In genomic region chr10:120456143-120456625, GRCh38 we compare ENCODE assay signal across 8 cellular contexts. TPM values are rescaled to one million over a fixed set of nuclear protein-coding genes. Genes with fewer than 3 reads are reported as not detected.
A peak's percentile ranks its signal among the peaks of the same experiment; 100 is the strongest.
DNase-seq lines count a peak whose midpoint lies in the region; ATAC-seq and TF ChIP-seq lines count a peak whose summit lies in the region.

No MANE protein-coding gene starts in this region.

- no peak for DNase-seq in activated CD8-positive, alpha-beta T cell treated with anti-CD3 and anti-CD28 coated beads for 36 hours
- no peak for DNase-seq in smooth muscle cell (lab: John Stamatoyannopoulos, UW; ENCODE audit: unreplicated experiment)
- DNase-seq in DMS53 treated with DMSO at 0.1 percent for 48 hours (lab: John Stamatoyannopoulos, UW; ENCODE audit: unreplicated experiment) = no peak
- no peak for DNase-seq in PC-9
- no peak for DNase-seq in stimulated activated naive CD4-positive, alpha-beta T cell treated with Interleukin-2 at 50 U/mL for 16 hours (lab: John Stamatoyannopoulos, UW)
- no peak for DNase-seq in NCI-H510A (lab: John Stamatoyannopoulos, UW)

- peaks cover 8% of the 10 kb centered on the region for H3K79me2 ChIP-seq in smooth muscle cell (ENCODE audit: low read depth)
- no peaks in the 10 kb centered on the region for H3K79me2 ChIP-seq in PC-9 (ENCODE audit: low read depth)

- H3K4me2 ChIP-seq in smooth muscle cell (peak overlapping the region; percentile 93), PC-9 (no peak overlapping the region)

- TF ChIP-seq CTCF in HEK293 (tag by site-specific recombination; IDR thresholded peaks at IDR 0.05) (no peak), smooth muscle cell (IDR thresholded peaks at IDR 0.05; ENCODE audit: borderline replicate concordance, insufficient read depth, poor library complexity, severe bottlenecking) (no peak), PC-9 (conservative IDR thresholded peaks at IDR 0.05) (no peak)
- TF ChIP-seq CTCF in activated CD8-positive, alpha-beta T cell treated with anti-CD3 and anti-CD28 coated beads for 36 hours (IDR thresholded peaks at IDR 0.05) = no peak

- no peaks in the 10 kb centered on the region for H3K9me2 ChIP-seq in PC-9 (ENCODE audit: insufficient read depth)

- H3K27ac ChIP-seq in HEK293 (ENCODE audit: extremely low read depth, low read depth, low read length) (no peak overlapping the region; the same call in 1 of the 2 replicates), iPS-20b (ENCODE audit: low read length) (no peak overlapping the region), smooth muscle cell (ENCODE audit: low read depth) (no peak overlapping the region), PC-9 (no peak overlapping the region)

- peaks cover 66% of the 10 kb centered on the region for H3K27me3 ChIP-seq in iPS-20b (ENCODE audit: insufficient read depth, low read length)
- peaks cover 22% of the 10 kb centered on the region for H3K27me3 ChIP-seq in smooth muscle cell (ENCODE audit: low read depth)
- no peaks in the 10 kb centered on the region for H3K27me3 ChIP-seq in PC-9 (ENCODE audit: insufficient read depth, low read depth)

- 19% methylated on average over 16 of the region's 16 CpGs for WGBS in smooth muscle cell (ENCODE audit: low lambda C conversion rate)

- CTCF ChIA-PET in HEK293 (lab: Yijun Ruan, JAX) = interaction anchor here (0.7 to 2.6 kb wide), 4 partner anchors 14 to 234 kb away, joined by 3 to 8 read pairs (median 4); no protein-coding TSS in a partner anchor
- CTCF ChIA-PET in activated CD8-positive, alpha-beta T cell treated with anti-CD3 and anti-CD28 coated beads for 36 hours (lab: Charles Lee) = no interaction called here
- CTCF ChIA-PET in PC-9 (lab: Charles Lee) = no interaction called here

- H3K4me1 Mint-ChIP-seq in activated CD8-positive, alpha-beta T cell treated with anti-CD3 and anti-CD28 coated beads for 36 hours (ENCODE audit: low read depth) = peaks cover 2% of the 10 kb centered on the region

- ATAC-seq in activated CD8-positive, alpha-beta T cell treated with anti-CD3 and anti-CD28 coated beads for 36 hours = no peak

- H3K36me3 ChIP-seq in HEK293 (ENCODE audit: control insufficient read depth in 2 of 2, insufficient read depth in 1 of 2, low read length in 2 of 2) (no peaks in the 10 kb centered on the region), iPS-20b (ENCODE audit: insufficient read depth, low read depth, low read length) (no peaks in the 10 kb centered on the region), smooth muscle cell (ENCODE audit: low read depth) (no peaks in the 10 kb centered on the region), PC-9 (ENCODE audit: low read depth) (no peaks in the 10 kb centered on the region)

- H3F3A ChIP-seq in smooth muscle cell (ENCODE audit: low read depth) (peaks cover 9% of the 10 kb centered on the region), PC-9 (ENCODE audit: insufficient read depth, low read depth) (no peaks in the 10 kb centered on the region)

- no peaks in the 10 kb centered on the region; the same call in 1 of the 2 replicates for H3K4me1 ChIP-seq in HEK293 (ENCODE audit: control insufficient read depth, insufficient read depth, low read length)
- no peaks in the 10 kb centered on the region; the same call in 1 of the 2 replicates for H3K4me1 ChIP-seq in iPS-20b (ENCODE audit: insufficient read depth, low read length)
- H3K4me1 ChIP-seq in smooth muscle cell (ENCODE audit: low read depth) = peaks cover 29% of the 10 kb centered on the region
- H3K4me1 ChIP-seq in PC-9 (replicated peaks; ENCODE audit: insufficient read depth) = no peaks in the 10 kb centered on the region

- H3K27me3 Mint-ChIP-seq in activated CD8-positive, alpha-beta T cell treated with anti-CD3 and anti-CD28 coated beads for 36 hours = peaks cover 27% of the 10 kb centered on the region

- H3K9ac ChIP-seq in iPS-20b (ENCODE audit: low read depth, low read length) = no peak overlapping the region
- peak overlapping the region; percentile 69 for H3K9ac ChIP-seq in smooth muscle cell (ENCODE audit: low read depth)

- H3K4me3 ChIP-seq in HEK293 (ENCODE audit: low read depth, low read length) (peak overlapping the region; percentile 44), iPS-20b (ENCODE audit: low read length) (peak overlapping the region; percentile 70), smooth muscle cell (peak overlapping the region; percentile 60), PC-9 (no peak overlapping the region)

- peak overlapping the region; percentile 28 for H3K4me3 Mint-ChIP-seq in activated CD8-positive, alpha-beta T cell treated with anti-CD3 and anti-CD28 coated beads for 36 hours

- POLR2A ChIA-PET in HEK293 (lab: Yijun Ruan, JAX) = no interaction called here
- POLR2A ChIA-PET in activated CD8-positive, alpha-beta T cell treated with anti-CD3 and anti-CD28 coated beads for 36 hours (lab: Charles Lee) = no interaction called here
- POLR2A ChIA-PET in PC-9 (lab: Charles Lee; ENCODE audit: unreplicated experiment) = no interaction called here

- no peaks in the 10 kb centered on the region for H3K36me3 Mint-ChIP-seq in activated CD8-positive, alpha-beta T cell treated with anti-CD3 and anti-CD28 coated beads for 36 hours (ENCODE audit: low read depth)

- BruUV-seq in PC-9 (replicated peaks; lab: Mats Ljungman, UMichigan) = no TSS peak

- intact Hi-C loops in activated CD8-positive, alpha-beta T cell treated with anti-CD3 and anti-CD28 coated beads for 36 hours (cut with micrococcal nuclease) = no loop called here
- intact Hi-C loops in PC-9 (cut with micrococcal nuclease; ENCODE audit: unreplicated experiment) = no loop called here

- H2AFZ ChIP-seq in smooth muscle cell (ENCODE audit: low read depth) = no peak overlapping the region
- no peak overlapping the region for H2AFZ ChIP-seq in PC-9

- no peaks in the 10 kb centered on the region for H3K9me3 ChIP-seq in HEK293 (ENCODE audit: control insufficient read depth, insufficient read depth, low read depth, low read length)
- no peaks in the 10 kb centered on the region for H3K9me3 ChIP-seq in iPS-20b (ENCODE audit: insufficient read depth, low read depth, low read length)
- H3K9me3 ChIP-seq in smooth muscle cell (replicated peaks; ENCODE audit: low read depth) = no peaks in the 10 kb centered on the region
- H3K9me3 ChIP-seq in PC-9 (ENCODE audit: insufficient read depth, low read depth) = no peaks in the 10 kb centered on the region

- H4K20me1 ChIP-seq in smooth muscle cell (ENCODE audit: low read depth) (no peaks in the 10 kb centered on the region), PC-9 (ENCODE audit: insufficient read depth) (no peaks in the 10 kb centered on the region)

- H3K9me3 Mint-ChIP-seq in activated CD8-positive, alpha-beta T cell treated with anti-CD3 and anti-CD28 coated beads for 36 hours = no peaks in the 10 kb centered on the region

- no peak overlapping the region for H3K27ac Mint-ChIP-seq in activated CD8-positive, alpha-beta T cell treated with anti-CD3 and anti-CD28 coated beads for 36 hours

TF ChIP-seq in HEK293, 187 proteins besides CTCF, POLR2A, EP300 and RAD21:
- TF ChIP-seq GLIS2 (tag by site-specific recombination; IDR thresholded peaks at IDR 0.05) (peak; percentile 52), ZBTB20 (tag by site-specific recombination; IDR thresholded peaks at IDR 0.05) (peak; percentile 86), ZNF449 (tag by site-specific recombination; IDR thresholded peaks at IDR 0.05) (peak; percentile 78), ZNF596 (tag by site-specific recombination; IDR thresholded peaks at IDR 0.05) (no peak), GLIS1 (tag by site-specific recombination; IDR thresholded peaks at IDR 0.05) (peak; percentile 66), ZBTB17 (tag by site-specific recombination; IDR thresholded peaks at IDR 0.05) (peak; percentile 87), ZFP69B (tag by site-specific recombination; IDR thresholded peaks at IDR 0.05) (no peak), ZNF747 (tag by site-specific recombination; IDR thresholded peaks at IDR 0.05) (no peak), HIC1 (tag by site-specific recombination; IDR thresholded peaks at IDR 0.05) (0 out of 2 replicates have a peak, but pooled peaks have one; percentile 73)

RNA-seq across cellular contexts. Expression of gene PLPP4, which starts 0.8 kb away (rescaled TPM):
- total RNA-seq in activated CD8-positive, alpha-beta T cell treated with anti-CD3 and anti-CD28 coated beads for 36 hours = not detected
- total RNA-seq in smooth muscle cell = 27.2 and 27.4 TPM in 2 replicates
- 28.9 and 33.5 TPM in 2 replicates for polyA plus RNA-seq in smooth muscle cell
- not detected in 2 replicates for total RNA-seq in PC-9 (2021)

Comparison
In these comparisons a context has a peak if more than half of its experiments do, and no peak if none do; other contexts are left out.
1. RNA of gene PLPP4, which starts 0.8 kb away (total RNA-seq): 27.2 to 27.4 TPM in smooth muscle cell; not detected in activated CD8-positive, alpha-beta T cell treated with anti-CD3 and anti-CD28 coated beads for 36 hours and not detected in PC-9; every median in the first group is over 10 times any median in the second.